In genomic region chr2:177489719-177490301, GRCh38 we compare ENCODE assay signal across 9 cellular contexts.
DNase-seq lines count a peak whose midpoint lies in the region; ATAC-seq, FAIRE-seq and TF ChIP-seq lines count a peak whose summit lies in the region.
"Had no signal": no experiment of that assay in that cellular context is flagged by ENCODE, and none has a peak within 500 bp of the region (broad histone marks: within the 10 kb centered on the region; RNA-seq: fewer than 3 reads in every experiment).

No MANE protein-coding gene starts in this region.

- H3K27ac ChIP-seq in MM.1S (ENCODE audit: low read length) (no peak overlapping the region), astrocyte (ENCODE audit: low read depth, low read length) (no peak overlapping the region), aorta (ENCODE audit: low read depth in 1 of 2, low read length in 2 of 2) (no peak overlapping the region)
- no peak overlapping the region for H3K27ac ChIP-seq in CD8-positive, alpha-beta memory T cell (ENCODE audit: low read depth, low read length)

- H3K9ac ChIP-seq in MM.1S (ENCODE audit: low read length) (no peak overlapping the region), astrocyte (ENCODE audit: low read length) (no peak overlapping the region)

- H3K9me3 ChIP-seq in MM.1S (replicated peaks; ENCODE audit: insufficient read depth, low read length) = no peaks in the 10 kb centered on the region
- H3K9me3 ChIP-seq in astrocyte (ENCODE audit: insufficient read depth, low read depth, low read length) = no peaks in the 10 kb centered on the region
- no peaks in the 10 kb centered on the region for H3K9me3 ChIP-seq in aorta (ENCODE audit: control insufficient read depth, low read length)
- H3K9me3 ChIP-seq in CD8-positive, alpha-beta memory T cell (ENCODE audit: low read length) = no peaks in the 10 kb centered on the region

- H3K36me3 Mint-ChIP-seq in astrocyte (ENCODE audit: low read depth, unreplicated experiment) = peaks cover 6% of the 10 kb centered on the region
- H3K36me3 Mint-ChIP-seq in activated naive CD8-positive, alpha-beta T cell treated with anti-CD3 and anti-CD28 coated beads, Interleukin-2, amount 50 U/mL, for 24 hours (ENCODE audit: low read depth) = peaks cover 8% of the 10 kb centered on the region
- H3K36me3 Mint-ChIP-seq in activated T-helper 2 cell treated with anti-CD3 and anti-CD28 coated beads, Interferon-gamma antibody, Interleukin-2, Interleukin-4, amounts not matched to agents 10 μg/mL and 5 μg/mL and 100 μg/mL, durations not matched to agents 14 hours and 24 hours and 36 hours (ENCODE audit: low read depth) = peaks cover 18% of the 10 kb centered on the region
- peaks cover 8 to 32% (median 11%) of the 10 kb centered on the region in 3 donors for H3K36me3 Mint-ChIP-seq in CD8-positive, alpha-beta memory T cell

- DNase-seq in EH (ENCODE audit: low read depth) = peak; percentile 35
- DNase-seq in MM.1S = peak; percentile 21
- peak; percentile 10 for DNase-seq in astrocyte (ENCODE audit: low read depth)
- DNase-seq in left kidney (ENCODE audit: low read depth, low spot score) = peak; percentile 77
- no peak for DNase-seq in activated naive CD8-positive, alpha-beta T cell treated with anti-CD3 and anti-CD28 coated beads, Interleukin-2, amount 50 U/mL, for 24 hours
- DNase-seq in aorta = no peak
- no peak for DNase-seq in activated T-helper 2 cell treated with anti-CD3 and anti-CD28 coated beads, Interferon-gamma antibody, Interleukin-2, Interleukin-4, amounts not matched to agents 10 μg/mL and 5 μg/mL and 100 μg/mL, durations not matched to agents 14 hours and 24 hours and 36 hours (ENCODE audit: low spot score)
- no peak for DNase-seq in CD8-positive, alpha-beta memory T cell
- DNase-seq: naive B cell had no signal

- POLR2A ChIA-PET in CD8-positive, alpha-beta memory T cell (lab: Charles Lee) = no interaction called here

- no peaks in the 10 kb centered on the region for H3F3A ChIP-seq in MM.1S (ENCODE audit: insufficient read depth, low read length)

- H3K36me3 ChIP-seq in MM.1S (replicated peaks; ENCODE audit: insufficient read depth, low read length) (no peaks in the 10 kb centered on the region), astrocyte (ENCODE audit: insufficient read depth, low read length) (no peaks in the 10 kb centered on the region), aorta (ENCODE audit: control insufficient read depth in 1 of 2, insufficient read depth in 2 of 2, low read length in 1 of 2) (peaks cover 0 to 2% of the 10 kb centered on the region in 2 donors)
- peaks cover 11% of the 10 kb centered on the region for H3K36me3 ChIP-seq in CD8-positive, alpha-beta memory T cell (ENCODE audit: insufficient read depth, low read length)

- H3K4me3 ChIP-seq in MM.1S (ENCODE audit: low read length) = no peak overlapping the region
- no peak overlapping the region for H3K4me3 ChIP-seq in astrocyte (ENCODE audit: insufficient read depth, low read depth, low read length)
- no peak overlapping the region for H3K4me3 ChIP-seq in aorta (ENCODE audit: low read length in 2 of 2)
- H3K4me3 ChIP-seq in CD8-positive, alpha-beta memory T cell (ENCODE audit: low read length) = no peak overlapping the region

- intact Hi-C loops in aorta (cut with DNase I) = no loop called here
- intact Hi-C loops in activated T-helper 2 cell treated with anti-CD3 and anti-CD28 coated beads, Interferon-gamma antibody, Interleukin-2, Interleukin-4, amounts not matched to agents 10 μg/mL and 5 μg/mL and 100 μg/mL, durations not matched to agents 14 hours and 24 hours and 36 hours (cut with micrococcal nuclease) = no loop called here

- no peak overlapping the region for H3K4me3 Mint-ChIP-seq in astrocyte (ENCODE audit: unreplicated experiment)
- H3K4me3 Mint-ChIP-seq in activated naive CD8-positive, alpha-beta T cell treated with anti-CD3 and anti-CD28 coated beads, Interleukin-2, amount 50 U/mL, for 24 hours = no peak overlapping the region
- H3K4me3 Mint-ChIP-seq in activated T-helper 2 cell treated with anti-CD3 and anti-CD28 coated beads, Interferon-gamma antibody, Interleukin-2, Interleukin-4, amounts not matched to agents 10 μg/mL and 5 μg/mL and 100 μg/mL, durations not matched to agents 14 hours and 24 hours and 36 hours (ENCODE audit: low read depth) = no peak overlapping the region
- H3K4me3 Mint-ChIP-seq in CD8-positive, alpha-beta memory T cell = no peak overlapping the region
- H3K4me3 Mint-ChIP-seq: naive B cell had no signal

- ATAC-seq in activated naive CD8-positive, alpha-beta T cell treated with anti-CD3 and anti-CD28 coated beads, Interleukin-2, amount 50 U/mL, for 24 hours = no peak
- ATAC-seq in aorta (ENCODE audit: low FRiP score) = no peak

- H3K4me1 ChIP-seq in MM.1S (ENCODE audit: low read length) = no peaks in the 10 kb centered on the region
- H3K4me1 ChIP-seq in astrocyte (ENCODE audit: insufficient read depth, low read length) = no peaks in the 10 kb centered on the region
- no peaks in the 10 kb centered on the region for H3K4me1 ChIP-seq in aorta (ENCODE audit: control insufficient read depth in 1 of 2, insufficient read depth in 2 of 2, low read length in 2 of 2)
- H3K4me1 ChIP-seq in CD8-positive, alpha-beta memory T cell (ENCODE audit: insufficient read depth, low read length) = no peaks in the 10 kb centered on the region

- H3K27ac Mint-ChIP-seq in astrocyte (ENCODE audit: unreplicated experiment) = no peak overlapping the region
- no peak overlapping the region for H3K27ac Mint-ChIP-seq in activated naive CD8-positive, alpha-beta T cell treated with anti-CD3 and anti-CD28 coated beads, Interleukin-2, amount 50 U/mL, for 24 hours
- no peak overlapping the region for H3K27ac Mint-ChIP-seq in activated T-helper 2 cell treated with anti-CD3 and anti-CD28 coated beads, Interferon-gamma antibody, Interleukin-2, Interleukin-4, amounts not matched to agents 10 μg/mL and 5 μg/mL and 100 μg/mL, durations not matched to agents 14 hours and 24 hours and 36 hours
- no peak overlapping the region for H3K27ac Mint-ChIP-seq in CD8-positive, alpha-beta memory T cell

- FAIRE-seq in astrocyte (lab: Jason Lieb, UNC) = no peak

- H3K27me3 Mint-ChIP-seq in astrocyte (ENCODE audit: low read depth, unreplicated experiment) = no peaks in the 10 kb centered on the region
- H3K27me3 Mint-ChIP-seq in activated naive CD8-positive, alpha-beta T cell treated with anti-CD3 and anti-CD28 coated beads, Interleukin-2, amount 50 U/mL, for 24 hours = no peaks in the 10 kb centered on the region
- no peaks in the 10 kb centered on the region for H3K27me3 Mint-ChIP-seq in activated T-helper 2 cell treated with anti-CD3 and anti-CD28 coated beads, Interferon-gamma antibody, Interleukin-2, Interleukin-4, amounts not matched to agents 10 μg/mL and 5 μg/mL and 100 μg/mL, durations not matched to agents 14 hours and 24 hours and 36 hours (ENCODE audit: low read depth)
- no peaks in the 10 kb centered on the region for H3K27me3 Mint-ChIP-seq in CD8-positive, alpha-beta memory T cell
- H3K27me3 Mint-ChIP-seq: naive B cell had no signal

- H3K4me2 ChIP-seq in MM.1S (ENCODE audit: low read depth, low read length) = no peak overlapping the region
- H3K4me2 ChIP-seq in astrocyte (ENCODE audit: low read length) = no peak overlapping the region

- H4K20me1 ChIP-seq in MM.1S (ENCODE audit: insufficient read depth, low read length) (no peaks in the 10 kb centered on the region), astrocyte (ENCODE audit: insufficient read depth, low read length) (no peaks in the 10 kb centered on the region)

- TF ChIP-seq CTCF in MM.1S (IDR thresholded peaks at IDR 0.05; ENCODE audit: low read length) = peak; percentile 67
- TF ChIP-seq CTCF in astrocyte (IDR thresholded peaks at IDR 0.05; ENCODE audit: insufficient read depth, low read depth, low read length) = peak; percentile 63

- H3K9me3 Mint-ChIP-seq in astrocyte (ENCODE audit: unreplicated experiment) = no peaks in the 10 kb centered on the region
- no peaks in the 10 kb centered on the region for H3K9me3 Mint-ChIP-seq in activated naive CD8-positive, alpha-beta T cell treated with anti-CD3 and anti-CD28 coated beads, Interleukin-2, amount 50 U/mL, for 24 hours
- no peaks in the 10 kb centered on the region for H3K9me3 Mint-ChIP-seq in activated T-helper 2 cell treated with anti-CD3 and anti-CD28 coated beads, Interferon-gamma antibody, Interleukin-2, Interleukin-4, amounts not matched to agents 10 μg/mL and 5 μg/mL and 100 μg/mL, durations not matched to agents 14 hours and 24 hours and 36 hours
- H3K9me3 Mint-ChIP-seq in CD8-positive, alpha-beta memory T cell = no peaks in the 10 kb centered on the region
- H3K9me3 Mint-ChIP-seq: naive B cell had no signal

- no peak overlapping the region for H2AFZ ChIP-seq in MM.1S (ENCODE audit: low read length)
- H2AFZ ChIP-seq in astrocyte (ENCODE audit: low read depth, low read length) = no peak overlapping the region

- 46 to 51% methylated on average over 2 of the region's 2 CpGs for WGBS in aorta, 2 donors

- H3K79me2 ChIP-seq in MM.1S (ENCODE audit: low read length) (no peaks in the 10 kb centered on the region), astrocyte (ENCODE audit: insufficient read depth, low read length) (no peaks in the 10 kb centered on the region)

- H3K9me2 ChIP-seq in MM.1S (replicated peaks; ENCODE audit: insufficient read depth, low read length) = no peaks in the 10 kb centered on the region

- H3K27me3 ChIP-seq in MM.1S (replicated peaks; ENCODE audit: insufficient read depth, low read length) (no peaks in the 10 kb centered on the region), astrocyte (ENCODE audit: insufficient read depth, low read length) (no peaks in the 10 kb centered on the region), aorta (ENCODE audit: control insufficient read depth in 1 of 2, insufficient read depth in 2 of 2, low read length in 1 of 2) (no peaks in the 10 kb centered on the region)
- H3K27me3 ChIP-seq in CD8-positive, alpha-beta memory T cell (ENCODE audit: insufficient read depth, low read length, poor library complexity, severe bottlenecking) = no peaks in the 10 kb centered on the region

- H3K4me1 Mint-ChIP-seq in astrocyte (ENCODE audit: low read depth, unreplicated experiment) = no peaks in the 10 kb centered on the region
- no peaks in the 10 kb centered on the region for H3K4me1 Mint-ChIP-seq in activated naive CD8-positive, alpha-beta T cell treated with anti-CD3 and anti-CD28 coated beads, Interleukin-2, amount 50 U/mL, for 24 hours
- H3K4me1 Mint-ChIP-seq in activated T-helper 2 cell treated with anti-CD3 and anti-CD28 coated beads, Interferon-gamma antibody, Interleukin-2, Interleukin-4, amounts not matched to agents 10 μg/mL and 5 μg/mL and 100 μg/mL, durations not matched to agents 14 hours and 24 hours and 36 hours (ENCODE audit: low read depth) = no peaks in the 10 kb centered on the region
- no peaks in the 10 kb centered on the region for H3K4me1 Mint-ChIP-seq in CD8-positive, alpha-beta memory T cell
- H3K4me1 Mint-ChIP-seq: naive B cell had no signal

- CTCF ChIA-PET in CD8-positive, alpha-beta memory T cell (lab: Charles Lee) = interaction anchor here (1.2 kb wide), 1 partner anchor 21 kb away, joined by 3 read pairs; no protein-coding TSS in a partner anchor

Comparison
In these comparisons a context has a peak if more than half of its experiments do, and no peak if none do; other contexts are left out.
1. DNase-seq: peak in EH (single experiment), MM.1S (single experiment), astrocyte (single experiment) and left kidney (single experiment); none in activated naive CD8-positive, alpha-beta T cell treated with anti-CD3 and anti-CD28 coated beads, Interleukin-2, amount 50 U/mL, for 24 hours (single experiment), aorta (0 of 2), activated T-helper 2 cell treated with anti-CD3 and anti-CD28 coated beads, Interferon-gamma antibody, Interleukin-2, Interleukin-4, amounts not matched to agents 10 μg/mL and 5 μg/mL and 100 μg/mL, durations not matched to agents 14 hours and 24 hours and 36 hours (single experiment) and CD8-positive, alpha-beta memory T cell (0 of 5).